ENCODE assay signal across 15 cellular contexts in genomic region chr1:243236604-243237252, GRCh38. TPM values are rescaled to one million over a fixed set of nuclear protein-coding genes. Genes with fewer than 3 reads are reported as not detected.
DNase-seq lines count a peak whose midpoint lies in the region; ATAC-seq and TF ChIP-seq lines count a peak whose summit lies in the region.
"Had no signal": no experiment of that assay in that cellular context is flagged by ENCODE, and none has a peak within 500 bp of the region (broad histone marks: within the 10 kb centered on the region; RNA-seq: fewer than 3 reads in every experiment).

No MANE protein-coding gene starts in this region.

- no peaks in the 10 kb centered on the region for H3K9me3 ChIP-seq in smooth muscle cell (replicated peaks; ENCODE audit: low read depth)
- peaks cover 22% of the 10 kb centered on the region for H3K9me3 ChIP-seq in Karpas-422 (ENCODE audit: low read length)
- H3K9me3 ChIP-seq: adrenal gland had no signal

- no peaks in the 10 kb centered on the region for H3K27me3 Mint-ChIP-seq in MCF 10A (ENCODE audit: insufficient read depth, unreplicated experiment)

- H3K36me3 Mint-ChIP-seq in MCF 10A (ENCODE audit: insufficient read depth, unreplicated experiment): peaks cover 25% of the 10 kb centered on the region

- no peak overlapping the region for H2AFZ ChIP-seq in smooth muscle cell (ENCODE audit: low read depth)
- no peak overlapping the region for H2AFZ ChIP-seq in Karpas-422 (ENCODE audit: low read length)
- H2AFZ ChIP-seq: parathyroid adenoma had no signal

- TF ChIP-seq CTCF in smooth muscle cell (IDR thresholded peaks at IDR 0.05; ENCODE audit: borderline replicate concordance, insufficient read depth, poor library complexity, severe bottlenecking) (no peak), MCF 10A (IDR thresholded peaks at IDR 0.05; ENCODE audit: unreplicated experiment) (no peak)

- peaks cover 11% of the 10 kb centered on the region for H3F3A ChIP-seq in smooth muscle cell (ENCODE audit: low read depth)

- peak overlapping the region; percentile 60 for H3K4me2 ChIP-seq in smooth muscle cell
- no peak overlapping the region for H3K4me2 ChIP-seq in Karpas-422 (ENCODE audit: low read depth, low read length, poor library complexity, severe bottlenecking)

- peaks cover 99% of the 10 kb centered on the region for H3K79me2 ChIP-seq in smooth muscle cell (ENCODE audit: low read depth)
- peaks cover 98% of the 10 kb centered on the region for H3K79me2 ChIP-seq in Karpas-422 (ENCODE audit: low read length)

- no TSS peak for BruUV-seq in MCF 10A (replicated peaks; lab: Mats Ljungman, UMichigan)

- H3K4me1 Mint-ChIP-seq in MCF 10A (ENCODE audit: insufficient read depth, unreplicated experiment): peaks cover 24% of the 10 kb centered on the region

- H3K9me2 ChIP-seq in Karpas-422 (replicated peaks; ENCODE audit: insufficient read depth, low read length): no peaks in the 10 kb centered on the region

- H3K4me3 Mint-ChIP-seq in MCF 10A (ENCODE audit: unreplicated experiment): no peak overlapping the region

- CTCF ChIA-PET in MCF 10A (lab: Yijun Ruan, JAX): interaction anchor here (0.8 to 3.5 kb wide), 3 partner anchors 10 to 86 kb away, joined by 3 to 11 read pairs (median 4); no protein-coding TSS in a partner anchor

- POLR2A ChIA-PET in MCF 10A (lab: Yijun Ruan, JAX): interaction anchor here (0.6 to 12.8 kb wide), 9 partner anchors 10 to 1722 kb away, joined by 3 to 208 read pairs (median 5); partner anchors contain the start of genes CEP170 and SDCCAG8

- H3K36me3 ChIP-seq in smooth muscle cell (ENCODE audit: low read depth) (peaks cover 4% of the 10 kb centered on the region), Karpas-422 (ENCODE audit: insufficient read depth, low read length) (peaks cover 57% of the 10 kb centered on the region)
- H3K36me3 ChIP-seq: adrenal gland had no signal

- DNase-seq in smooth muscle cell (lab: John Stamatoyannopoulos, UW; ENCODE audit: unreplicated experiment): no peak
- no peak for DNase-seq in MCF 10A (ENCODE audit: unreplicated experiment)
- no peak for DNase-seq in NCI-H2107 treated with DMSO at 0.1 percent for 48 hours (lab: John Stamatoyannopoulos, UW; ENCODE audit: unreplicated experiment)
- no peak for DNase-seq in Karpas-422
- DNase-seq in GM19238 (ENCODE audit: insufficient read length, low spot score): no peak
- DNase-seq: activated CD8-positive, alpha-beta memory T cell treated with anti-CD3 and anti-CD28 coated beads for 24 hours; adrenal gland; DND-41; left colon; NCI-H2081; SIG-M5 had no signal

- no peak overlapping the region for H3K27ac Mint-ChIP-seq in MCF 10A (ENCODE audit: low read depth, unreplicated experiment)

- ATAC-seq in GM19438 (IDR thresholded peaks at IDR 0.05; ENCODE audit: low read depth, unreplicated experiment) (peak; percentile 76), HG02884 (IDR thresholded peaks at IDR 0.05; ENCODE audit: unreplicated experiment) (peak; percentile 74), SK-N-SH treated with all-trans-retinoic acid at 6 μM for 48 hours (peak; percentile 28)
- ATAC-seq: left colon had no signal

- peaks cover 82% of the 10 kb centered on the region for H4K20me1 ChIP-seq in smooth muscle cell (ENCODE audit: low read depth)
- no peaks in the 10 kb centered on the region for H4K20me1 ChIP-seq in Karpas-422 (ENCODE audit: insufficient read depth, low read depth, low read length)

- H3K27ac ChIP-seq in smooth muscle cell (ENCODE audit: low read depth) (peak overlapping the region; percentile 74), Karpas-422 (ENCODE audit: low read length) (no peak overlapping the region)
- H3K27ac ChIP-seq: adrenal gland, parathyroid adenoma had no signal

- intact Hi-C loops in MCF 10A (cut with micrococcal nuclease): no loop called here

- H3K4me3 ChIP-seq in smooth muscle cell: no peak overlapping the region
- H3K4me3 ChIP-seq in Karpas-422 (ENCODE audit: low read length): no peak overlapping the region
- H3K4me3 ChIP-seq: adrenal gland had no signal

- WGBS in smooth muscle cell (ENCODE audit: low lambda C conversion rate): 49% methylated on average over 4 of the region's 4 CpGs

- H3K27me3 ChIP-seq in smooth muscle cell (ENCODE audit: low read depth) (no peaks in the 10 kb centered on the region), Karpas-422 (ENCODE audit: low read length) (no peaks in the 10 kb centered on the region)
- H3K27me3 ChIP-seq: adrenal gland had no signal

- H3K9me3 Mint-ChIP-seq in MCF 10A (ENCODE audit: unreplicated experiment): peaks cover 21% of the 10 kb centered on the region

- peaks cover 26% of the 10 kb centered on the region for H3K4me1 ChIP-seq in smooth muscle cell (ENCODE audit: low read depth)
- H3K4me1 ChIP-seq in Karpas-422 (ENCODE audit: low read length): no peaks in the 10 kb centered on the region
- H3K4me1 ChIP-seq: parathyroid adenoma had no signal

- H3K9ac ChIP-seq in smooth muscle cell (ENCODE audit: low read depth) (peak overlapping the region; percentile 44), Karpas-422 (ENCODE audit: low read length) (no peak overlapping the region)
- H3K9ac ChIP-seq: parathyroid adenoma had no signal

TF ChIP-seq in SK-N-SH treated with all-trans-retinoic acid at 6 μM for 48 hours, 23 proteins besides CTCF, POLR2A, EP300 and RAD21:
- no peak for TF ChIP-seq PPARA (CRISPR knock-in tag; IDR thresholded peaks at IDR 0.05; ENCODE audit: borderline replicate concordance)
- no peak for TF ChIP-seq ZNF565 (CRISPR knock-in tag; conservative IDR thresholded peaks at IDR 0.05; ENCODE audit: low read depth)
- TF ChIP-seq, protein P1, sequence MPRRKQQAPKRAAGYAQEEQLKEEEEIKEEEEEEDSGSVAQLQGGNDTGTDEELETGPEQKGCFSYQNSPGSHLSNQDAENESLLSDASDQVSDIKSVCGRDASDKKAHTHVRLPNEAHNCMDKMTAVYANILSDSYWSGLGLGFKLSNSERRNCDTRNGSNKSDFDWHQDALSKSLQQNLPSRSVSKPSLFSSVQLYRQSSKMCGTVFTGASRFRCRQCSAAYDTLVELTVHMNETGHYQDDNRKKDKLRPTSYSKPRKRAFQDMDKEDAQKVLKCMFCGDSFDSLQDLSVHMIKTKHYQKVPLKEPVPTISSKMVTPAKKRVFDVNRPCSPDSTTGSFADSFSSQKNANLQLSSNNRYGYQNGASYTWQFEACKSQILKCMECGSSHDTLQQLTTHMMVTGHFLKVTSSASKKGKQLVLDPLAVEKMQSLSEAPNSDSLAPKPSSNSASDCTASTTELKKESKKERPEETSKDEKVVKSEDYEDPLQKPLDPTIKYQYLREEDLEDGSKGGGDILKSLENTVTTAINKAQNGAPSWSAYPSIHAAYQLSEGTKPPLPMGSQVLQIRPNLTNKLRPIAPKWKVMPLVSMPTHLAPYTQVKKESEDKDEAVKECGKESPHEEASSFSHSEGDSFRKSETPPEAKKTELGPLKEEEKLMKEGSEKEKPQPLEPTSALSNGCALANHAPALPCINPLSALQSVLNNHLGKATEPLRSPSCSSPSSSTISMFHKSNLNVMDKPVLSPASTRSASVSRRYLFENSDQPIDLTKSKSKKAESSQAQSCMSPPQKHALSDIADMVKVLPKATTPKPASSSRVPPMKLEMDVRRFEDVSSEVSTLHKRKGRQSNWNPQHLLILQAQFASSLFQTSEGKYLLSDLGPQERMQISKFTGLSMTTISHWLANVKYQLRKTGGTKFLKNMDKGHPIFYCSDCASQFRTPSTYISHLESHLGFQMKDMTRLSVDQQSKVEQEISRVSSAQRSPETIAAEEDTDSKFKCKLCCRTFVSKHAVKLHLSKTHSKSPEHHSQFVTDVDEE (CRISPR knock-in tag; IDR thresholded peaks at IDR 0.05): no peak
- TF ChIP-seq CSRNP3 (CRISPR knock-in tag; IDR thresholded peaks at IDR 0.05): no peak
- no peak for TF ChIP-seq SNAI2 (CRISPR knock-in tag; IDR thresholded peaks at IDR 0.05)
- TF ChIP-seq RARB (CRISPR knock-in tag; IDR thresholded peaks at IDR 0.05): no peak
- TF ChIP-seq, protein P2, sequence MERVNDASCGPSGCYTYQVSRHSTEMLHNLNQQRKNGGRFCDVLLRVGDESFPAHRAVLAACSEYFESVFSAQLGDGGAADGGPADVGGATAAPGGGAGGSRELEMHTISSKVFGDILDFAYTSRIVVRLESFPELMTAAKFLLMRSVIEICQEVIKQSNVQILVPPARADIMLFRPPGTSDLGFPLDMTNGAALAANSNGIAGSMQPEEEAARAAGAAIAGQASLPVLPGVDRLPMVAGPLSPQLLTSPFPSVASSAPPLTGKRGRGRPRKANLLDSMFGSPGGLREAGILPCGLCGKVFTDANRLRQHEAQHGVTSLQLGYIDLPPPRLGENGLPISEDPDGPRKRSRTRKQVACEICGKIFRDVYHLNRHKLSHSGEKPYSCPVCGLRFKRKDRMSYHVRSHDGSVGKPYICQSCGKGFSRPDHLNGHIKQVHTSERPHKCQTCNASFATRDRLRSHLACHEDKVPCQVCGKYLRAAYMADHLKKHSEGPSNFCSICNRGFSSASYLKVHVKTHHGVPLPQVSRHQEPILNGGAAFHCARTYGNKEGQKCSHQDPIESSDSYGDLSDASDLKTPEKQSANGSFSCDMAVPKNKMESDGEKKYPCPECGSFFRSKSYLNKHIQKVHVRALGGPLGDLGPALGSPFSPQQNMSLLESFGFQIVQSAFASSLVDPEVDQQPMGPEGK (CRISPR knock-in tag; IDR thresholded peaks at IDR 0.05; ENCODE audit: borderline replicate concordance): no peak
- no peak for TF ChIP-seq ZNF70 (CRISPR knock-in tag; IDR thresholded peaks at IDR 0.05)
- TF ChIP-seq ESRRG (CRISPR knock-in tag; IDR thresholded peaks at IDR 0.05): no peak
- TF ChIP-seq BACH2 (CRISPR knock-in tag; IDR thresholded peaks at IDR 0.05; ENCODE audit: borderline replicate concordance): no peak
- no peak for TF ChIP-seq ARNTL (CRISPR knock-in tag; IDR thresholded peaks at IDR 0.05; ENCODE audit: borderline replicate concordance, low read depth)

RNA-seq across cellular contexts. Expression of gene CEP170, which starts 18.4 kb away (rescaled TPM):
- total RNA-seq in smooth muscle cell: 145 and 175 TPM in 2 replicates
- polyA plus RNA-seq in smooth muscle cell: 50.3 and 76.0 TPM in 2 replicates
- total RNA-seq in MCF 10A (2022): 148 and 182 TPM in 2 replicates
- total RNA-seq in Karpas-422 (2014; rRNA removed; shearing (Covaris generic); ENCODE audit: low replicate concordance): 87.3 and 124 TPM in 2 replicates

RNA-seq across cellular contexts. Expression of gene SDCCAG8, which starts 19.1 kb away (rescaled TPM):
- 32.5 and 33.4 TPM in 2 replicates for total RNA-seq in smooth muscle cell
- polyA plus RNA-seq in smooth muscle cell: 30.9 and 33.0 TPM in 2 replicates
- 81.1 and 128 TPM in 2 replicates for total RNA-seq in MCF 10A (2022)
- 36.6 and 41.0 TPM in 2 replicates for total RNA-seq in Karpas-422 (2014; rRNA removed; shearing (Covaris generic); ENCODE audit: low replicate concordance)
